19 cellular contexts compared by ENCODE assay signal in genomic region chr1:153908071-153908470, GRCh38. TPM values are rescaled to one million over a fixed set of nuclear protein-coding genes. Genes with fewer than 3 reads are reported as not detected.
DNase-seq lines count a peak whose midpoint lies in the region; ATAC-seq, FAIRE-seq and TF ChIP-seq lines count a peak whose summit lies in the region.
"Had no signal": no experiment of that assay in that cellular context is flagged by ENCODE, and none has a peak within 500 bp of the region (broad histone marks: within the 10 kb centered on the region; RNA-seq: fewer than 3 reads in every experiment).

No MANE protein-coding gene starts in this region.

- POLR2A ChIA-PET in K562 (lab: Yijun Ruan, JAX), result interaction anchor here (0.9 kb wide), 1 partner anchor 33 kb away, joined by 3 read pairs; no protein-coding TSS in a partner anchor

- WGBS in K562 (ENCODE audit: insufficient coverage, low coverage, missing lambda C conversion rate), result 92% methylated on average over 6 of the region's 6 CpGs

- no peaks in the 10 kb centered on the region for H4K20me1 ChIP-seq in K562 (replicated peaks; ENCODE audit: control insufficient read depth, insufficient read depth, low read length)

- no peak for TF ChIP-seq POLR2A in K562 (conservative IDR thresholded peaks at IDR 0.05)

- CTCF ChIA-PET in K562 (lab: Yijun Ruan, JAX; ENCODE audit: low intra/inter-chr PET ratio), result interaction anchor here (0.6 kb wide), 1 partner anchor 85 kb away, joined by 3 read pairs; no protein-coding TSS in a partner anchor

- H3K27ac Mint-ChIP-seq in stimulated activated naive CD8-positive, alpha-beta T cell treated with anti-CD3 and anti-CD28 coated beads, Interleukin-15, Interleukin-2, amounts not matched to agents 100 ng/mL and 50 ng/mL, for 24 hours, result peak overlapping the region; percentile 31
- H3K27ac Mint-ChIP-seq in stimulated activated naive CD8-positive, alpha-beta T cell treated with anti-CD3 and anti-CD28 coated beads, Interleukin-15, amount 100 ng/mL, for 72 hours, result no peak overlapping the region
- H3K27ac Mint-ChIP-seq: HFFc6, IgD-negative memory B cell had no signal

- H3K4me3 ChIP-seq in K562, result no peak overlapping the region
- no peak overlapping the region for H3K4me3 ChIP-seq in neutrophil (ENCODE audit: low read depth in 1 of 2, low read length in 1 of 2)
- H3K4me3 ChIP-seq: BLaER1, GM23248, HAP-1 had no signal

- peaks cover 95% of the 10 kb centered on the region for H3K79me2 ChIP-seq in K562 (ENCODE audit: control insufficient read depth, insufficient read depth, low read length)

- no peak for FAIRE-seq in K562 (lab: Jason Lieb, UNC)
- FAIRE-seq: HepG2 had no signal

- H3K4me2 ChIP-seq in K562 (ENCODE audit: insufficient read depth, low read length), result no peak overlapping the region
- H3K4me2 ChIP-seq: BLaER1 had no signal

- in situ Hi-C loops in K562 (cut with MboI), result no loop called here

- no peak for DNase-seq in stimulated activated naive CD8-positive, alpha-beta T cell treated with anti-CD3 and anti-CD28 coated beads, Interleukin-15, amount 100 ng/mL, for 72 hours
- DNase-seq in K562 (ENCODE audit: extremely low read depth in 1 of 4, low spot score in 3 of 4) (no peak), kidney tubule cell (ENCODE audit: low spot score) (no peak)
- DNase-seq: 8988T, Calu3, DMS79 treated with DMSO at 0.1 percent for 48 hours, GF-D8, GM23248, HFFc6 had no signal

- H3K9me3 ChIP-seq in K562 (replicated peaks; ENCODE audit: control insufficient read depth, insufficient read depth, low read depth, low read length) (no peaks in the 10 kb centered on the region), neutrophil (no peaks in the 10 kb centered on the region)
- H3K9me3 ChIP-seq: HAP-1 had no signal

- intact Hi-C loops in K562 (cut with micrococcal nuclease), result no loop called here

- H3K9ac ChIP-seq in K562 (ENCODE audit: insufficient read depth in 1 of 2, low read depth in 2 of 2, low read length in 2 of 2), result no peak overlapping the region
- H3K9ac ChIP-seq: BLaER1, GM23248 had no signal

- no TSS peak for BruUV-seq in K562 (replicated peaks; lab: Mats Ljungman, UMichigan)

- no peak for ATAC-seq in stimulated activated naive CD8-positive, alpha-beta T cell treated with anti-CD3 and anti-CD28 coated beads, Interleukin-15, amount 100 ng/mL, for 72 hours
- ATAC-seq in K562, result no peak
- no peak for ATAC-seq in HG03175 (IDR thresholded peaks at IDR 0.05; ENCODE audit: unreplicated experiment)
- ATAC-seq in HG03460 (IDR thresholded peaks at IDR 0.05; ENCODE audit: unreplicated experiment), result no peak
- ATAC-seq: CD8-positive, alpha-beta T cell; HepG2 had no signal

- H3K27me3 Mint-ChIP-seq in stimulated activated naive CD8-positive, alpha-beta T cell treated with anti-CD3 and anti-CD28 coated beads, Interleukin-15, Interleukin-2, amounts not matched to agents 100 ng/mL and 50 ng/mL, for 24 hours, result no peaks in the 10 kb centered on the region
- no peaks in the 10 kb centered on the region for H3K27me3 Mint-ChIP-seq in stimulated activated naive CD8-positive, alpha-beta T cell treated with anti-CD3 and anti-CD28 coated beads, Interleukin-15, amount 100 ng/mL, for 72 hours
- H3K27me3 Mint-ChIP-seq: IgD-negative memory B cell had no signal

- H3K27ac ChIP-seq in K562 (ENCODE audit: extremely low read depth, low read depth, low read length) (no peak overlapping the region), neutrophil (peak overlapping the region; percentile 13)
- H3K27ac ChIP-seq: BLaER1, GM23248 had no signal

- H3K4me3 Mint-ChIP-seq in stimulated activated naive CD8-positive, alpha-beta T cell treated with anti-CD3 and anti-CD28 coated beads, Interleukin-15, Interleukin-2, amounts not matched to agents 100 ng/mL and 50 ng/mL, for 24 hours, result no peak overlapping the region
- H3K4me3 Mint-ChIP-seq in stimulated activated naive CD8-positive, alpha-beta T cell treated with anti-CD3 and anti-CD28 coated beads, Interleukin-15, amount 100 ng/mL, for 72 hours, result no peak overlapping the region
- H3K4me3 Mint-ChIP-seq: CD14-positive monocyte; CD8-positive, alpha-beta T cell; HFFc6; IgD-negative memory B cell had no signal

- no peaks in the 10 kb centered on the region for H3K27me3 ChIP-seq in K562 (ENCODE audit: control insufficient read depth in 2 of 2, insufficient read depth in 2 of 2, low read length in 2 of 2)
- no peaks in the 10 kb centered on the region for H3K27me3 ChIP-seq in neutrophil
- H3K27me3 ChIP-seq: BLaER1 had no signal

- H2AFZ ChIP-seq in K562 (ENCODE audit: low read depth, low read length), result no peak overlapping the region
- H2AFZ ChIP-seq: GM23248 had no signal

- H3K9me3 Mint-ChIP-seq in stimulated activated naive CD8-positive, alpha-beta T cell treated with anti-CD3 and anti-CD28 coated beads, Interleukin-15, Interleukin-2, amounts not matched to agents 100 ng/mL and 50 ng/mL, for 24 hours, result no peaks in the 10 kb centered on the region
- no peaks in the 10 kb centered on the region for H3K9me3 Mint-ChIP-seq in stimulated activated naive CD8-positive, alpha-beta T cell treated with anti-CD3 and anti-CD28 coated beads, Interleukin-15, amount 100 ng/mL, for 72 hours
- H3K9me3 Mint-ChIP-seq: CD14-positive monocyte; CD8-positive, alpha-beta T cell; HFFc6; IgD-negative memory B cell had no signal

- no peak for TF ChIP-seq EP300 in K562 (IDR thresholded peaks at IDR 0.05; ENCODE audit: low read length)

- TF ChIP-seq CTCF in K562 (IDR thresholded peaks at IDR 0.05 in 2 of 3, conservative IDR thresholded peaks at IDR 0.05 in 1 of 3; ENCODE audit: insufficient read depth in 2 of 3, low read depth in 1 of 3, low read length in 3 of 3), result no peak
- TF ChIP-seq CTCF in neutrophil (IDR thresholded peaks at IDR 0.05), result no peak

- H3K36me3 ChIP-seq in K562 (ENCODE audit: control insufficient read depth, insufficient read depth, low read length), result peaks cover 26% of the 10 kb centered on the region
- peaks cover 11% of the 10 kb centered on the region for H3K36me3 ChIP-seq in neutrophil

- H3K4me1 Mint-ChIP-seq in stimulated activated naive CD8-positive, alpha-beta T cell treated with anti-CD3 and anti-CD28 coated beads, Interleukin-15, Interleukin-2, amounts not matched to agents 100 ng/mL and 50 ng/mL, for 24 hours (ENCODE audit: low read depth), result peaks cover 46% of the 10 kb centered on the region
- H3K4me1 Mint-ChIP-seq in stimulated activated naive CD8-positive, alpha-beta T cell treated with anti-CD3 and anti-CD28 coated beads, Interleukin-15, amount 100 ng/mL, for 72 hours, result peaks cover 57% of the 10 kb centered on the region

- peaks cover 0 to under 1% of the 10 kb centered on the region in 2 experiments; a peak in 2 of 5 replicates for H3K4me1 ChIP-seq in K562 (replicated peaks in 1 of 2; ENCODE audit: control insufficient read depth in 2 of 2, insufficient read depth in 2 of 2, low read length in 2 of 2)
- H3K4me1 ChIP-seq in neutrophil (ENCODE audit: control insufficient read depth in 1 of 2, insufficient read depth in 1 of 2, low read depth in 1 of 2, low read length in 1 of 2), result no peaks in the 10 kb centered on the region
- H3K4me1 ChIP-seq: HAP-1 had no signal

- no peaks in the 10 kb centered on the region for H3K9me1 ChIP-seq in K562 (ENCODE audit: control insufficient read depth, insufficient read depth, low read length)

- no peak for TF ChIP-seq RAD21 in K562 (CRISPR knock-in tag; conservative IDR thresholded peaks at IDR 0.05 in 1 of 2, IDR thresholded peaks at IDR 0.05 in 1 of 2)

- H3K36me3 Mint-ChIP-seq in stimulated activated naive CD8-positive, alpha-beta T cell treated with anti-CD3 and anti-CD28 coated beads, Interleukin-15, Interleukin-2, amounts not matched to agents 100 ng/mL and 50 ng/mL, for 24 hours (ENCODE audit: low read depth), result peaks cover 30% of the 10 kb centered on the region

RNA-seq across cellular contexts. Expression of gene GATAD2B, which starts 14.7 kb away (rescaled TPM):
- total RNA-seq in K562 (2011; cell fraction: chromatin; rRNA removed; ENCODE audit: low replicate concordance), result 26.9 and 41.3 TPM in 2 replicates
- total RNA-seq in K562 (2011; cell fraction: nucleolus; rRNA removed), result 14.7 and 15.7 TPM in 2 replicates
- total RNA-seq in K562 (2011; cell fraction: nucleoplasm; rRNA removed), result 46.3 and 60.1 TPM in 2 replicates
- total RNA-seq in K562 (2014; rRNA removed), result 3.5 TPM in 2 replicates
- 4.9 and 6.3 TPM in 2 replicates for total RNA-seq in K562 (2014; rRNA removed; fragmentation: Illumina TruSeq; extraction: Trizol)
- total RNA-seq in K562 (2015; rRNA removed; fragmentation: Illumina TruSeq; extraction: Trizol), result 4.5 and 5.3 TPM in 2 replicates
- total RNA-seq in K562 (2021), result 35.0 and 40.2 TPM in 2 replicates
- polyA plus RNA-seq in K562 (2011; rRNA removed), result 4.7 and 6.7 TPM in 2 replicates
- 5.3 and 5.5 TPM in 2 replicates for polyA plus RNA-seq in K562 (2011; cell fraction: cytosol; rRNA removed)
- 15.2 and 16.7 TPM in 2 replicates for polyA plus RNA-seq in K562 (2011; cell fraction: nucleus; rRNA removed)
- 6.6 and 7.6 TPM in 2 replicates for polyA plus RNA-seq in K562 (2012)
- polyA plus RNA-seq in K562 (2014; fragmentation: Illumina TruSeq; extraction: Trizol), result 13.9 and 14.8 TPM in 2 replicates
- 1 to 10 TPM; 1.5 to 6.6 TPM for polyA plus RNA-seq in K562 (2014; fragmentation: Nextera tagmentation; extraction: Ambion mirVana)
- polyA plus RNA-seq in K562 (2014; rRNA removed), result 7.8 and 9.0 TPM in 2 replicates
- polyA minus RNA-seq in K562 (2011; rRNA and poly(A)+ RNA removed), result 8.7 and 10.3 TPM in 2 replicates
- polyA minus RNA-seq in K562 (2011; cell fraction: cytosol; rRNA and poly(A)+ RNA removed), result 16.0 and 22.3 TPM in 2 replicates
- 5.0 and 9.1 TPM in 2 replicates for polyA minus RNA-seq in K562 (2011; cell fraction: nucleus; rRNA and poly(A)+ RNA removed)

RNA-seq across cellular contexts. Expression of gene DENND4B, which starts 38.4 kb away (rescaled TPM):
- 519 and 1,217 TPM in 2 replicates for total RNA-seq in K562 (2011; cell fraction: chromatin; rRNA removed; ENCODE audit: low replicate concordance)
- total RNA-seq in K562 (2011; cell fraction: nucleolus; rRNA removed), result 693 and 731 TPM in 2 replicates
- 509 and 519 TPM in 2 replicates for total RNA-seq in K562 (2011; cell fraction: nucleoplasm; rRNA removed)
- 20.2 and 21.7 TPM in 2 replicates for total RNA-seq in K562 (2014; rRNA removed)
- 11.0 and 15.6 TPM in 2 replicates for total RNA-seq in K562 (2014; rRNA removed; fragmentation: Illumina TruSeq; extraction: Trizol)
- 21.0 and 23.1 TPM in 2 replicates for total RNA-seq in K562 (2015; rRNA removed; fragmentation: Illumina TruSeq; extraction: Trizol)
- 70.0 and 80.5 TPM in 2 replicates for total RNA-seq in K562 (2021)
- polyA plus RNA-seq in K562 (2011; rRNA removed), result 28.8 and 75.9 TPM in 2 replicates
- polyA plus RNA-seq in K562 (2011; cell fraction: cytosol; rRNA removed), result 28.0 and 43.8 TPM in 2 replicates
- 734 and 802 TPM in 2 replicates for polyA plus RNA-seq in K562 (2011; cell fraction: nucleus; rRNA removed)
- polyA plus RNA-seq in K562 (2012), result 45.4 and 65.7 TPM in 2 replicates
- polyA plus RNA-seq in K562 (2014; fragmentation: Illumina TruSeq; extraction: Trizol), result 47.4 and 52.5 TPM in 2 replicates
- polyA plus RNA-seq in K562 (2014; fragmentation: Nextera tagmentation; extraction: Ambion mirVana), result 10 to 100 TPM in 1 of 2 experiments, 1 to 10 TPM in 1; 9.5 to 13.4 TPM
- 63.3 and 74.0 TPM in 2 replicates for polyA plus RNA-seq in K562 (2014; rRNA removed)
- polyA minus RNA-seq in K562 (2011; rRNA and poly(A)+ RNA removed), result 17.3 and 28.6 TPM in 2 replicates
- polyA minus RNA-seq in K562 (2011; cell fraction: cytosol; rRNA and poly(A)+ RNA removed), result 35.8 and 41.5 TPM in 2 replicates
- polyA minus RNA-seq in K562 (2011; cell fraction: nucleus; rRNA and poly(A)+ RNA removed), result 191 and 272 TPM in 2 replicates

RNA-seq across cellular contexts. Expression of gene CRTC2, which starts 50.3 kb away (rescaled TPM):
- total RNA-seq in K562 (2011; cell fraction: chromatin; rRNA removed; ENCODE audit: low replicate concordance), result 62.1 and 111 TPM in 2 replicates
- 38.7 and 54.5 TPM in 2 replicates for total RNA-seq in K562 (2011; cell fraction: nucleolus; rRNA removed)
- 51.0 and 73.5 TPM in 2 replicates for total RNA-seq in K562 (2011; cell fraction: nucleoplasm; rRNA removed)
- total RNA-seq in K562 (2014; rRNA removed) (7.7 and 8.5 TPM in 2 replicates), K562 (2014; rRNA removed; fragmentation: Illumina TruSeq; extraction: Trizol) (5.6 TPM in 2 replicates), K562 (2015; rRNA removed; fragmentation: Illumina TruSeq; extraction: Trizol) (10.2 and 10.4 TPM in 2 replicates), K562 (2021) (23.8 and 26.4 TPM in 2 replicates)
- polyA plus RNA-seq in K562 (2011; rRNA removed) (13.3 and 26.5 TPM in 2 replicates), K562 (2014; fragmentation: Illumina TruSeq; extraction: Trizol) (24.0 TPM in 2 replicates), K562 (2014; fragmentation: Nextera tagmentation; extraction: Ambion mirVana) (1 to 10 TPM; 2.7 to 3.3 TPM), K562 (2014; rRNA removed) (18.9 and 24.0 TPM in 2 replicates)
- polyA plus RNA-seq in K562 (2011; cell fraction: cytosol; rRNA removed), result 23.6 and 27.7 TPM in 2 replicates
- polyA plus RNA-seq in K562 (2011; cell fraction: nucleus; rRNA removed), result 87.5 and 92.0 TPM in 2 replicates
- polyA plus RNA-seq in K562 (2012), result 19.4 and 28.0 TPM in 2 replicates
- 13.9 and 22.4 TPM in 2 replicates for polyA minus RNA-seq in K562 (2011; rRNA and poly(A)+ RNA removed)
- 15.3 and 34.3 TPM in 2 replicates for polyA minus RNA-seq in K562 (2011; cell fraction: cytosol; rRNA and poly(A)+ RNA removed)
- polyA minus RNA-seq in K562 (2011; cell fraction: nucleus; rRNA and poly(A)+ RNA removed), result 21.1 and 33.1 TPM in 2 replicates

RNA-seq across cellular contexts. Expression of gene SLC39A1, which starts 55.3 kb away (rescaled TPM):
- total RNA-seq in K562 (2011; cell fraction: chromatin; rRNA removed; ENCODE audit: low replicate concordance), result 31.6 and 67.2 TPM in 2 replicates
- total RNA-seq in K562 (2011; cell fraction: nucleolus; rRNA removed), result 106 and 118 TPM in 2 replicates
- total RNA-seq in K562 (2011; cell fraction: nucleoplasm; rRNA removed), result 87.4 and 103 TPM in 2 replicates
- total RNA-seq in K562 (2014; rRNA removed), result 81.1 and 88.3 TPM in 2 replicates
- total RNA-seq in K562 (2014; rRNA removed; fragmentation: Illumina TruSeq; extraction: Trizol), result 43.0 and 45.3 TPM in 2 replicates
- 62.5 and 62.7 TPM in 2 replicates for total RNA-seq in K562 (2015; rRNA removed; fragmentation: Illumina TruSeq; extraction: Trizol)
- 70.2 and 70.6 TPM in 2 replicates for total RNA-seq in K562 (2021)
- polyA plus RNA-seq in K562 (2011; rRNA removed), result 52.9 and 61.3 TPM in 2 replicates
- polyA plus RNA-seq in K562 (2011; cell fraction: cytosol; rRNA removed), result 98.7 and 108 TPM in 2 replicates
- 34.7 and 36.6 TPM in 2 replicates for polyA plus RNA-seq in K562 (2011; cell fraction: nucleus; rRNA removed)
- 65.9 and 66.7 TPM in 2 replicates for polyA plus RNA-seq in K562 (2012)
- polyA plus RNA-seq in K562 (2014; fragmentation: Illumina TruSeq; extraction: Trizol), result 72.8 and 84.3 TPM in 2 replicates
- 10 to 100 TPM in 1 of 2 experiments, 1 to 10 TPM in 1; 9.9 to 12.9 TPM for polyA plus RNA-seq in K562 (2014; fragmentation: Nextera tagmentation; extraction: Ambion mirVana)
- 69.5 and 76.1 TPM in 2 replicates for polyA plus RNA-seq in K562 (2014; rRNA removed)
- 43.9 and 46.0 TPM in 2 replicates for polyA minus RNA-seq in K562 (2011; rRNA and poly(A)+ RNA removed)
- 37.1 and 42.1 TPM in 2 replicates for polyA minus RNA-seq in K562 (2011; cell fraction: cytosol; rRNA and poly(A)+ RNA removed)
- polyA minus RNA-seq in K562 (2011; cell fraction: nucleus; rRNA and poly(A)+ RNA removed), result 15.1 and 25.0 TPM in 2 replicates

RNA-seq across cellular contexts. Expression of gene CREB3L4, which starts 59.6 kb away (rescaled TPM):
- total RNA-seq in K562 (2011; cell fraction: chromatin; rRNA removed; ENCODE audit: low replicate concordance), result 34.5 and 62.3 TPM in 2 replicates
- total RNA-seq in K562 (2011; cell fraction: nucleolus; rRNA removed), result 45.7 and 50.8 TPM in 2 replicates
- 31.9 and 42.5 TPM in 2 replicates for total RNA-seq in K562 (2011; cell fraction: nucleoplasm; rRNA removed)
- 13.5 and 13.9 TPM in 2 replicates for total RNA-seq in K562 (2014; rRNA removed)
- total RNA-seq in K562 (2014; rRNA removed; fragmentation: Illumina TruSeq; extraction: Trizol), result 10.7 and 11.3 TPM in 2 replicates
- total RNA-seq in K562 (2015; rRNA removed; fragmentation: Illumina TruSeq; extraction: Trizol), result 9.6 and 9.9 TPM in 2 replicates
- total RNA-seq in K562 (2021), result 11.1 and 12.7 TPM in 2 replicates
- 18.6 and 23.7 TPM in 2 replicates for polyA plus RNA-seq in K562 (2011; rRNA removed)
- 22.6 and 23.0 TPM in 2 replicates for polyA plus RNA-seq in K562 (2011; cell fraction: cytosol; rRNA removed)
- polyA plus RNA-seq in K562 (2011; cell fraction: nucleus; rRNA removed), result 62.9 and 71.1 TPM in 2 replicates
- 10.1 and 29.4 TPM in 2 replicates for polyA plus RNA-seq in K562 (2012)
- polyA plus RNA-seq in K562 (2014; fragmentation: Illumina TruSeq; extraction: Trizol), result 13.9 and 14.3 TPM in 2 replicates
- polyA plus RNA-seq in K562 (2014; fragmentation: Nextera tagmentation; extraction: Ambion mirVana), result 10 to 100 TPM; 13.3 to 17.2 TPM
- polyA plus RNA-seq in K562 (2014; rRNA removed), result 16.6 and 17.7 TPM in 2 replicates
- 15.3 and 15.8 TPM in 2 replicates for polyA minus RNA-seq in K562 (2011; rRNA and poly(A)+ RNA removed)
- polyA minus RNA-seq in K562 (2011; cell fraction: cytosol; rRNA and poly(A)+ RNA removed), result 8.3 and 8.4 TPM in 2 replicates
- polyA minus RNA-seq in K562 (2011; cell fraction: nucleus; rRNA and poly(A)+ RNA removed), result 13.9 and 19.8 TPM in 2 replicates
